Comparison of ENCODE assay signal across 1 cellular context in the genomic region with DNA sequence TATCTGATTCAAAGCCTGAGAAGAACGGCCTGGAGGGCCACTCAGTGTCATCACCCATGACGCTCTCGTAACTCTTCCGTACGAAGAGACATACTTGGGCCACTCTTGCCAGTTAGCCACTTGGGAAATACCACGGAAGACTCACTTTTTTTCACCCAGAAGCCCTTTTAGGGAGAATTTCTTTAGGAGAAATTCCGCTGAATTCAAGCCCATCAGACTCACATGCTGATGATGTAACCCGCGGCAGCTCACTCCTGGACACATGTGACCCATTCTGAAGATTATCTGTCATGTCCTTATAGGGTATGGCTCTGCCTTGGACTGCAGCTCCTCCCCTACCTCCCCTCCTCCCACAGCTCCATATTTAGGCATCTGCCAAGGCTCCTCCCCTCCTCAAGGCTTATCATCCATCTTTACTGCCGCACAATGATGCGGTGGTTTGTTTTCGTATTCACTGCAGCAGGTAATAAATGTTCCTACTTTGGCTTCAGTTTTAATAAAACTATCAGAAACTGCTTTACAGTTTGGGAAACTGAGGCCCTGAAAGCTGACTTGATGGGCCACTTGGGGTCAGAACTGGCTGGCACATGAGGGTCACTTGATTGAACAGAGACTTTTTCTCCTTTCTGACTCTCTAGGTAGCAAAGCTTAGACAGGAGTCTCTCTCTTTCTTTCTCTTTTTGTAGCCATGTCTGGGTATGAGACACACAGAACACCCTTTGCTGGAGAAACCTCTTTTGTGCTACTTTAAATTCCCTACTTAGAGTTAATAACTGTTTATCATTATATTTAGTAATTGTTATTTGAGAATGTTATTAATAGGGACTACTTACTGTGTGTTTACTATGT.
A peak's percentile ranks its signal among the peaks of the same experiment; 100 is the strongest.
TF ChIP-seq lines count a peak whose summit lies in the region.

No MANE protein-coding gene starts in this region.

TF ChIP-seq in K562, 482 proteins besides CTCF, POLR2A, EP300 and RAD21 (continued from another document and continues in another):
- TF ChIP-seq ATF2 (CRISPR knock-in tag; IDR thresholded peaks at IDR 0.05) (no peak), NFIX (CRISPR knock-in tag; IDR thresholded peaks at IDR 0.05; ENCODE audit: low read depth) (no peak), TARDBP (IDR thresholded peaks at IDR 0.05) (no peak), MAFF (IDR thresholded peaks at IDR 0.05; ENCODE audit: low read length) (peak; percentile 36; the same call in 1 of the 2 replicates), ZBTB7A (IDR thresholded peaks at IDR 0.05; ENCODE audit: borderline replicate concordance, control insufficient read depth, low read depth, low read length) (no peak), TFAM (CRISPR knock-in tag; conservative IDR thresholded peaks at IDR 0.05) (no peak), LEF1 (IDR thresholded peaks at IDR 0.05) (peak; percentile 63; the same call in 1 of the 2 replicates), ZNF76 (CRISPR knock-in tag; IDR thresholded peaks at IDR 0.05; ENCODE audit: borderline replicate concordance) (no peak), NCOR1 (IDR thresholded peaks at IDR 0.05) (no peak), ETV1 (tag; conservative IDR thresholded peaks at IDR 0.05; ENCODE audit: low read depth) (no peak; the same call in 1 of the 2 replicates), IFI16 (CRISPR knock-in tag; IDR thresholded peaks at IDR 0.05) (no peak), FOXK2 (conservative IDR thresholded peaks at IDR 0.05 in 1 of 2, IDR thresholded peaks at IDR 0.05 in 1 of 2; ENCODE audit: low read depth in 2 of 2) (peak; percentile 52 to 69; a peak in 3 of 4 replicates), U2AF1 (optimal IDR thresholded peaks at IDR 0.05; ENCODE audit: low read depth, low read length) (no peak), SIN3A (IDR thresholded peaks at IDR 0.05; ENCODE audit: borderline replicate concordance in 2 of 2, control insufficient read depth in 1 of 2, low read depth in 2 of 2, low read length in 2 of 2) (no peak), ZNF165 (CRISPR knock-in tag; IDR thresholded peaks at IDR 0.05; ENCODE audit: borderline replicate concordance) (no peak), SOX6 (IDR thresholded peaks at IDR 0.05) (no peak; the same call in none of the 2 replicates), TBP (optimal IDR thresholded peaks at IDR 0.05; ENCODE audit: low read depth, low read length) (peak; percentile 88), FOXP1 (CRISPR knock-in tag; IDR thresholded peaks at IDR 0.05) (no peak), SRSF3 (IDR thresholded peaks at IDR 0.05; ENCODE audit: insufficient read depth, low read length) (no peak), ZNF23 (CRISPR knock-in tag; IDR thresholded peaks at IDR 0.05) (no peak), ETV5 (CRISPR knock-in tag; IDR thresholded peaks at IDR 0.05; ENCODE audit: low read depth) (no peak), NFATC3 (IDR thresholded peaks at IDR 0.05) (no peak), LARP7 (IDR thresholded peaks at IDR 0.05) (no peak), ZNF311 (CRISPR knock-in tag; IDR thresholded peaks at IDR 0.05) (no peak), TRIM28 (IDR thresholded peaks at IDR 0.05) (no peak), STAT5B (CRISPR knock-in tag; IDR thresholded peaks at IDR 0.05) (no peak), MXI1 (IDR thresholded peaks at IDR 0.05; ENCODE audit: low read depth, low read length) (peak; percentile 19; the same call in 1 of the 2 replicates), CCNT2 (IDR thresholded peaks at IDR 0.05; ENCODE audit: borderline replicate concordance, extremely low read depth, insufficient read length, low read depth, low read length) (no peak), ZC3H8 (IDR thresholded peaks at IDR 0.05) (no peak), ELF2 (CRISPR knock-in tag; IDR thresholded peaks at IDR 0.05) (no peak), SPI1 (IDR thresholded peaks at IDR 0.05; ENCODE audit: borderline replicate concordance, low read depth, low read length) (no peak), NCOA6 (IDR thresholded peaks at IDR 0.05) (no peak), GABPA (tag; conservative IDR thresholded peaks at IDR 0.05; ENCODE audit: low read depth) (peak; percentile 55), HOXB6 (CRISPR knock-in tag; IDR thresholded peaks at IDR 0.05; ENCODE audit: borderline replicate concordance) (no peak), MYBL2 (IDR thresholded peaks at IDR 0.05; ENCODE audit: low read depth) (no peak), MYBL2 (CRISPR knock-in tag; IDR thresholded peaks at IDR 0.05; ENCODE audit: borderline replicate concordance) (no peak), ZNF431 (CRISPR knock-in tag; IDR thresholded peaks at IDR 0.05) (no peak), SLC30A9 (CRISPR knock-in tag; IDR thresholded peaks at IDR 0.05) (no peak; the same call in 1 of the 2 replicates), ZNF224 (CRISPR knock-in tag; IDR thresholded peaks at IDR 0.05) (no peak), DDX20 (tag; IDR thresholded peaks at IDR 0.05; ENCODE audit: low read depth) (peak; percentile 22; the same call in 1 of the 2 replicates)
- TF ChIP-seq, protein P1, sequence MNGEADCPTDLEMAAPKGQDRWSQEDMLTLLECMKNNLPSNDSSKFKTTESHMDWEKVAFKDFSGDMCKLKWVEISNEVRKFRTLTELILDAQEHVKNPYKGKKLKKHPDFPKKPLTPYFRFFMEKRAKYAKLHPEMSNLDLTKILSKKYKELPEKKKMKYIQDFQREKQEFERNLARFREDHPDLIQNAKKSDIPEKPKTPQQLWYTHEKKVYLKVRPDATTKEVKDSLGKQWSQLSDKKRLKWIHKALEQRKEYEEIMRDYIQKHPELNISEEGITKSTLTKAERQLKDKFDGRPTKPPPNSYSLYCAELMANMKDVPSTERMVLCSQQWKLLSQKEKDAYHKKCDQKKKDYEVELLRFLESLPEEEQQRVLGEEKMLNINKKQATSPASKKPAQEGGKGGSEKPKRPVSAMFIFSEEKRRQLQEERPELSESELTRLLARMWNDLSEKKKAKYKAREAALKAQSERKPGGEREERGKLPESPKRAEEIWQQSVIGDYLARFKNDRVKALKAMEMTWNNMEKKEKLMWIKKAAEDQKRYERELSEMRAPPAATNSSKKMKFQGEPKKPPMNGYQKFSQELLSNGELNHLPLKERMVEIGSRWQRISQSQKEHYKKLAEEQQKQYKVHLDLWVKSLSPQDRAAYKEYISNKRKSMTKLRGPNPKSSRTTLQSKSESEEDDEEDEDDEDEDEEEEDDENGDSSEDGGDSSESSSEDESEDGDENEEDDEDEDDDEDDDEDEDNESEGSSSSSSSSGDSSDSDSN (IDR thresholded peaks at IDR 0.05; ENCODE audit: borderline replicate concordance in 1 of 2, low read depth in 2 of 2, low read length in 2 of 2): no peak
- TF ChIP-seq, protein P2, sequence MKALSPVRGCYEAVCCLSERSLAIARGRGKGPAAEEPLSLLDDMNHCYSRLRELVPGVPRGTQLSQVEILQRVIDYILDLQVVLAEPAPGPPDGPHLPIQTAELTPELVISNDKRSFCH (CRISPR knock-in tag; IDR thresholded peaks at IDR 0.05): no peak
- TF ChIP-seq, protein P2 (tag; IDR thresholded peaks at IDR 0.05): peak; percentile 48; the same call in 1 of the 2 replicates
- TF ChIP-seq, protein P3, sequence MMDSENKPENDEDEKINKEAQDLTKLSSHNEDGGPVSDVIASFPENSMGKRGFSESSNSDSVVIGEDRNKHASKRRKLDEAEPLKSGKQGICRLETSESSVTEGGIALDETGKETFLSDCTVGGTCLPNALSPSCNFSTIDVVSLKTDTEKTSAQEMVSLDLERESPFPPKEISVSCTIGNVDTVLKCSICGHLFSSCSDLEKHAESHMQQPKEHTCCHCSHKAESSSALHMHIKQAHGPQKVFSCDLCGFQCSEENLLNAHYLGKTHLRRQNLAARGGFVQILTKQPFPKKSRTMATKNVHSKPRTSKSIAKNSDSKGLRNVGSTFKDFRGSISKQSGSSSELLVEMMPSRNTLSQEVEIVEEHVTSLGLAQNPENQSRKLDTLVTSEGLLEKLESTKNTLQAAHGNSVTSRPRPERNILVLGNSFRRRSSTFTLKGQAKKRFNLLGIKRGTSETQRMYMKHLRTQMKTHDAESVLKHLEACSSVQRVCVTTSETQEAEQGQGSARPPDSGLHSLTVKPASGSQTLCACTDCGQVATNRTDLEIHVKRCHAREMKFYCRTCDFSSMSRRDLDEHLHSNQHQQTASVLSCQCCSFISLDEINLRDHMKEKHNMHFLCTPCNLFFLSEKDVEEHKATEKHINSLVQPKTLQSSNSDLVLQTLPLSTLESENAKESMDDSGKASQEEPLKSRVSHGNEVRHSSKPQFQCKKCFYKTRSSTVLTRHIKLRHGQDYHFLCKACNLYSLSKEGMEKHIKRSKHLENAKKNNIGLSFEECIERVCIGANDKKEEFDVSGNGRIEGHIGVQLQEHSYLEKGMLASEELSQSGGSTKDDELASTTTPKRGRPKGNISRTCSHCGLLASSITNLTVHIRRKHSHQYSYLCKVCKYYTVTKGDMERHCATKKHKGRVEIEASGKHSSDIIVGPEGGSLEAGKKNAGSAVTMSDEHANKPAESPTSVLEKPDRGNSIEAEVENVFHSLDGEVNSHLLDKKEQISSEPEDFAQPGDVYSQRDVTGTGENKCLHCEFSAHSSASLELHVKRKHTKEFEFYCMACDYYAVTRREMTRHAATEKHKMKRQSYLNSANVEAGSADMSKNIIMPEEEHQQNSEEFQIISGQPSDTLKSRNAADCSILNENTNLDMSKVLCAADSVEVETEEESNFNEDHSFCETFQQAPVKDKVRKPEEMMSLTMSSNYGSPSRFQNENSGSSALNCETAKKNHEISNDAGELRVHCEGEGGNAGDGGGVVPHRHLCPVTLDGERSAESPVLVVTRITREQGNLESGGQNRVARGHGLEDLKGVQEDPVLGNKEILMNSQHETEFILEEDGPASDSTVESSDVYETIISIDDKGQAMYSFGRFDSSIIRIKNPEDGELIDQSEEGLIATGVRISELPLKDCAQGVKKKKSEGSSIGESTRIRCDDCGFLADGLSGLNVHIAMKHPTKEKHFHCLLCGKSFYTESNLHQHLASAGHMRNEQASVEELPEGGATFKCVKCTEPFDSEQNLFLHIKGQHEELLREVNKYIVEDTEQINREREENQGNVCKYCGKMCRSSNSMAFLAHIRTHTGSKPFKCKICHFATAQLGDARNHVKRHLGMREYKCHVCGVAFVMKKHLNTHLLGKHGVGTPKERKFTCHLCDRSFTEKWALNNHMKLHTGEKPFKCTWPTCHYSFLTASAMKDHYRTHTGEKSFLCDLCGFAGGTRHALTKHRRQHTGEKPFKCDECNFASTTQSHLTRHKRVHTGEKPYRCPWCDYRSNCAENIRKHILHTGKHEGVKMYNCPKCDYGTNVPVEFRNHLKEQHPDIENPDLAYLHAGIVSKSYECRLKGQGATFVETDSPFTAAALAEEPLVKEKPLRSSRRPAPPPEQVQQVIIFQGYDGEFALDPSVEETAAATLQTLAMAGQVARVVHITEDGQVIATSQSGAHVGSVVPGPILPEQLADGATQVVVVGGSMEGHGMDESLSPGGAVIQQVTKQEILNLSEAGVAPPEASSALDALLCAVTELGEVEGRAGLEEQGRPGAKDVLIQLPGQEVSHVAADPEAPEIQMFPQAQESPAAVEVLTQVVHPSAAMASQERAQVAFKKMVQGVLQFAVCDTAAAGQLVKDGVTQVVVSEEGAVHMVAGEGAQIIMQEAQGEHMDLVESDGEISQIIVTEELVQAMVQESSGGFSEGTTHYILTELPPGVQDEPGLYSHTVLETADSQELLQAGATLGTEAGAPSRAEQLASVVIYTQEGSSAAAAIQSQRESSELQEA (IDR thresholded peaks at IDR 0.05; ENCODE audit: low read depth): no peak
- TF ChIP-seq, protein P4, sequence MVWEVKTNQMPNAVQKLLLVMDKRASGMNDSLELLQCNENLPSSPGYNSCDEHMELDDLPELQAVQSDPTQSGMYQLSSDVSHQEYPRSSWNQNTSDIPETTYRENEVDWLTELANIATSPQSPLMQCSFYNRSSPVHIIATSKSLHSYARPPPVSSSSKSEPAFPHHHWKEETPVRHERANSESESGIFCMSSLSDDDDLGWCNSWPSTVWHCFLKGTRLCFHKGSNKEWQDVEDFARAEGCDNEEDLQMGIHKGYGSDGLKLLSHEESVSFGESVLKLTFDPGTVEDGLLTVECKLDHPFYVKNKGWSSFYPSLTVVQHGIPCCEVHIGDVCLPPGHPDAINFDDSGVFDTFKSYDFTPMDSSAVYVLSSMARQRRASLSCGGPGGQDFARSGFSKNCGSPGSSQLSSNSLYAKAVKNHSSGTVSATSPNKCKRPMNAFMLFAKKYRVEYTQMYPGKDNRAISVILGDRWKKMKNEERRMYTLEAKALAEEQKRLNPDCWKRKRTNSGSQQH (CRISPR knock-in tag; IDR thresholded peaks at IDR 0.05): no peak
- TF ChIP-seq, protein P5, sequence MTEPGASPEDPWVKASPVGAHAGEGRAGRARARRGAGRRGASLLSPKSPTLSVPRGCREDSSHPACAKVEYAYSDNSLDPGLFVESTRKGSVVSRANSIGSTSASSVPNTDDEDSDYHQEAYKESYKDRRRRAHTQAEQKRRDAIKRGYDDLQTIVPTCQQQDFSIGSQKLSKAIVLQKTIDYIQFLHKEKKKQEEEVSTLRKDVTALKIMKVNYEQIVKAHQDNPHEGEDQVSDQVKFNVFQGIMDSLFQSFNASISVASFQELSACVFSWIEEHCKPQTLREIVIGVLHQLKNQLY (CRISPR knock-in tag; conservative IDR thresholded peaks at IDR 0.05): no peak
- TF ChIP-seq, protein P6, sequence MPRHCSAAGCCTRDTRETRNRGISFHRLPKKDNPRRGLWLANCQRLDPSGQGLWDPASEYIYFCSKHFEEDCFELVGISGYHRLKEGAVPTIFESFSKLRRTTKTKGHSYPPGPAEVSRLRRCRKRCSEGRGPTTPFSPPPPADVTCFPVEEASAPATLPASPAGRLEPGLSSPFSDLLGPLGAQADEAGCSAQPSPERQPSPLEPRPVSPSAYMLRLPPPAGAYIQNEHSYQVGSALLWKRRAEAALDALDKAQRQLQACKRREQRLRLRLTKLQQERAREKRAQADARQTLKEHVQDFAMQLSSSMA (CRISPR knock-in tag; IDR thresholded peaks at IDR 0.05): no peak
- TF ChIP-seq, protein P7, sequence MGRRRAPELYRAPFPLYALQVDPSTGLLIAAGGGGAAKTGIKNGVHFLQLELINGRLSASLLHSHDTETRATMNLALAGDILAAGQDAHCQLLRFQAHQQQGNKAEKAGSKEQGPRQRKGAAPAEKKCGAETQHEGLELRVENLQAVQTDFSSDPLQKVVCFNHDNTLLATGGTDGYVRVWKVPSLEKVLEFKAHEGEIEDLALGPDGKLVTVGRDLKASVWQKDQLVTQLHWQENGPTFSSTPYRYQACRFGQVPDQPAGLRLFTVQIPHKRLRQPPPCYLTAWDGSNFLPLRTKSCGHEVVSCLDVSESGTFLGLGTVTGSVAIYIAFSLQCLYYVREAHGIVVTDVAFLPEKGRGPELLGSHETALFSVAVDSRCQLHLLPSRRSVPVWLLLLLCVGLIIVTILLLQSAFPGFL (CRISPR knock-in tag; IDR thresholded peaks at IDR 0.05): no peak
